In the genomic region with DNA sequence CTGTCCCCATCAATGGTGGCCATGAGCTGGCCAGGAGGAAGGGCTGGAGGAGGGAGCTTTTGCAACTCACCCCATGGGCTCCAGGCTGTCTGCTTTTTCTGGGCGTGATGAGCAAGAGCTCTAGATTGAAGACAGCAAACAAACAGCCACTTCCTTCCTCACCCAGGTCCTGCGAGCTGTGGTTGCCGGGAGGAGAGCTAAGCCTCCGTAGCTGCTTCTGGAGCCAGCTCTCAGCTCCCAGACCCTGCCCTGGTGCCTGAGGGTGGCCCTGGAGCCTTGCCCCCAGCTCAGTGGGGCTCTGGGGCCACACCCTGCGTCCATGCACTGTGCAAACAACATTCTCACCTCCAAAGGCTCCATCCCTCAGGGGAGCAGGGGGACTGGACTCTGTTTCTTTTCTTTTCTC, we compare ENCODE assay signal across 8 cellular contexts. TPM values are rescaled to one million over a fixed set of nuclear protein-coding genes. Genes with fewer than 3 reads are reported as not detected.
DNase-seq lines count a peak whose midpoint lies in the region; ATAC-seq lines count a peak whose summit lies in the region.

No MANE protein-coding gene starts in this region.

- H3K4me3 ChIP-seq in mononuclear cell (ENCODE audit: low read length): peak overlapping the region; percentile 9

- H3K27ac Mint-ChIP-seq in activated naive CD8-positive, alpha-beta T cell treated with anti-CD3 and anti-CD28 coated beads, Interleukin-2, amount 50 U/mL, for 24 hours: peak overlapping the region; percentile 22

- no peaks in the 10 kb centered on the region for H3K27me3 Mint-ChIP-seq in activated naive CD8-positive, alpha-beta T cell treated with anti-CD3 and anti-CD28 coated beads, Interleukin-2, amount 50 U/mL, for 24 hours

- peak overlapping the region; percentile 26 for H3K4me3 Mint-ChIP-seq in activated naive CD8-positive, alpha-beta T cell treated with anti-CD3 and anti-CD28 coated beads, Interleukin-2, amount 50 U/mL, for 24 hours

- peaks cover 76% of the 10 kb centered on the region for H3K4me1 Mint-ChIP-seq in activated naive CD8-positive, alpha-beta T cell treated with anti-CD3 and anti-CD28 coated beads, Interleukin-2, amount 50 U/mL, for 24 hours

- no peaks in the 10 kb centered on the region for H3K27me3 ChIP-seq in mononuclear cell (ENCODE audit: insufficient read depth, low read length)

- peaks cover 98% of the 10 kb centered on the region for H3K4me1 ChIP-seq in mononuclear cell (ENCODE audit: insufficient read depth, low read length)

- ATAC-seq in activated naive CD8-positive, alpha-beta T cell treated with anti-CD3 and anti-CD28 coated beads, Interleukin-2, amount 50 U/mL, for 24 hours: peak; percentile 25
- ATAC-seq in GM21423 (IDR thresholded peaks at IDR 0.05; ENCODE audit: unreplicated experiment) (no peak), GM19452 (IDR thresholded peaks at IDR 0.05; ENCODE audit: unreplicated experiment) (no peak)

- peaks cover 6% of the 10 kb centered on the region for H3K36me3 Mint-ChIP-seq in activated naive CD8-positive, alpha-beta T cell treated with anti-CD3 and anti-CD28 coated beads, Interleukin-2, amount 50 U/mL, for 24 hours (ENCODE audit: low read depth)

- H3K9me3 ChIP-seq in mononuclear cell (ENCODE audit: low read depth, low read length): no peaks in the 10 kb centered on the region

- DNase-seq in EL: peak; percentile 70
- peak; percentile 85 for DNase-seq in SIG-M5 (lab: John Stamatoyannopoulos, UW)
- DNase-seq in activated naive CD8-positive, alpha-beta T cell treated with anti-CD3 and anti-CD28 coated beads, Interleukin-2, amount 50 U/mL, for 24 hours: peak; percentile 35
- no peak for DNase-seq in NCI-H446 (lab: John Stamatoyannopoulos, UW)
- DNase-seq in NCI-H510A treated with DMSO at 0.1 percent for 48 hours (lab: John Stamatoyannopoulos, UW): no peak

- no peaks in the 10 kb centered on the region for H3K9me3 Mint-ChIP-seq in activated naive CD8-positive, alpha-beta T cell treated with anti-CD3 and anti-CD28 coated beads, Interleukin-2, amount 50 U/mL, for 24 hours

RNA-seq across cellular contexts. Expression of a gene that starts 6.2 kb away (rescaled TPM):
- total RNA-seq in mononuclear cell: 145 TPM

RNA-seq across cellular contexts. Expression of a gene that starts 39.5 kb away (rescaled TPM):
- 29.5 TPM for total RNA-seq in mononuclear cell

RNA-seq across cellular contexts. Expression of a gene that starts 57.0 kb away (rescaled TPM):
- total RNA-seq in mononuclear cell: 5.6 TPM

RNA-seq across cellular contexts. Expression of a gene that starts 59.4 kb away (rescaled TPM):
- total RNA-seq in mononuclear cell: not detected

Comparison
In these comparisons a context has a peak if more than half of its experiments do, and no peak if none do; other contexts are left out.
1. DNase-seq: peak in EL (single experiment), SIG-M5 (single experiment) and activated naive CD8-positive, alpha-beta T cell treated with anti-CD3 and anti-CD28 coated beads, Interleukin-2, amount 50 U/mL, for 24 hours (single experiment); none in NCI-H446 (0 of 2) and NCI-H510A treated with DMSO at 0.1 percent for 48 hours (single experiment).